Comparison of ENCODE assay signal across 24 cellular contexts in genomic region chr12:109289004-109289403, GRCh38. TPM values are rescaled to one million over a fixed set of nuclear protein-coding genes. Genes with fewer than 3 reads are reported as not detected.
DNase-seq lines count a peak whose midpoint lies in the region; ATAC-seq, FAIRE-seq and TF ChIP-seq lines count a peak whose summit lies in the region.
"Had no signal": no experiment of that assay in that cellular context is flagged by ENCODE, and none has a peak within 500 bp of the region (broad histone marks: within the 10 kb centered on the region; RNA-seq: fewer than 3 reads in every experiment).

No MANE protein-coding gene starts in this region.

- H3K27me3 ChIP-seq in bronchial epithelial cell (ENCODE audit: control insufficient read depth, insufficient read depth, low read length) = peaks cover 5% of the 10 kb centered on the region

- no peak for ATAC-seq in natural killer cell treated with Interleukin-12 subunit alpha and Interleukin-12 subunit beta and Interleukin-15 and Interleukin-18, amount 100 ng/mL, for 72 hours
- ATAC-seq in natural killer cell (no peak), GM18873 (IDR thresholded peaks at IDR 0.05; ENCODE audit: low FRiP score, unreplicated experiment) (no peak)
- ATAC-seq: A549, Right ventricle myocardium inferior had no signal

- peaks cover 13 to 17% of the 10 kb centered on the region in 2 donors for H3K27me3 Mint-ChIP-seq in natural killer cell treated with Interleukin-12 subunit alpha and Interleukin-12 subunit beta and Interleukin-15 and Interleukin-18, amount 100 ng/mL, for 72 hours
- H3K27me3 Mint-ChIP-seq in natural killer cell (ENCODE audit: low read depth in 2 of 2) = peaks cover 15 to 18% of the 10 kb centered on the region in 2 donors

- no peak overlapping the region for H3K4me3 Mint-ChIP-seq in natural killer cell treated with Interleukin-12 subunit alpha and Interleukin-12 subunit beta and Interleukin-15 and Interleukin-18, amount 100 ng/mL, for 72 hours
- no peak overlapping the region for H3K4me3 Mint-ChIP-seq in natural killer cell
- H3K4me3 Mint-ChIP-seq: B cell had no signal

- no peak overlapping the region for H3K4me3 ChIP-seq in bronchial epithelial cell (ENCODE audit: low read depth, low read length)
- H3K4me3 ChIP-seq: A549, SJSA1 had no signal

- H3K27ac Mint-ChIP-seq in natural killer cell treated with Interleukin-12 subunit alpha and Interleukin-12 subunit beta and Interleukin-15 and Interleukin-18, amount 100 ng/mL, for 72 hours = no peak overlapping the region
- no peak overlapping the region for H3K27ac Mint-ChIP-seq in natural killer cell
- H3K27ac Mint-ChIP-seq: B cell had no signal

- peak; percentile 34 for DNase-seq in natural killer cell treated with Interleukin-12 subunit alpha and Interleukin-12 subunit beta and Interleukin-15 and Interleukin-18, amount 100 ng/mL, for 72 hours (ENCODE audit: low spot score)
- no peak for DNase-seq in natural killer cell
- DNase-seq in NCI-H446 (lab: John Stamatoyannopoulos, UW) = peak; percentile 21 to 65
- no peak for DNase-seq in bronchial epithelial cell (ENCODE audit: low read depth)
- no peak for DNase-seq in NCI-H748 (lab: John Stamatoyannopoulos, UW; ENCODE audit: unreplicated experiment)
- no peak for DNase-seq in stimulated activated CD4-positive, alpha-beta T cell treated with anti-CD3 and anti-CD28 coated beads, Interleukin-1b, Interleukin-23, amount 100 ng/mL, for 48 hours
- DNase-seq: DND-41; GOT3; HCEC 1CT; KG1; NCI-H187; NCI-H2107; NCI-H345; NCI-H526; NK-92 treated with Interleukin-12 subunit alpha and Interleukin-12 subunit beta, amount 100 ng/mL, for 24 hours; T-helper 1 cell had no signal

- H3K36me3 Mint-ChIP-seq in natural killer cell treated with Interleukin-12 subunit alpha and Interleukin-12 subunit beta and Interleukin-15 and Interleukin-18, amount 100 ng/mL, for 72 hours = no peaks in the 10 kb centered on the region
- no peaks in the 10 kb centered on the region for H3K36me3 Mint-ChIP-seq in natural killer cell
- H3K36me3 Mint-ChIP-seq: CD14-positive monocyte had no signal

- FAIRE-seq in bronchial epithelial cell (lab: Jason Lieb, UNC) = peak; percentile 55
- FAIRE-seq: A549, GM12891, RCC 7860 had no signal

- no peaks in the 10 kb centered on the region for H3K36me3 ChIP-seq in bronchial epithelial cell (ENCODE audit: control insufficient read depth, insufficient read depth, low read length)
- H3K36me3 ChIP-seq: SJSA1 had no signal

- intact Hi-C loops in natural killer cell (cut with micrococcal nuclease) = no loop called here

- H3K4me1 Mint-ChIP-seq in natural killer cell treated with Interleukin-12 subunit alpha and Interleukin-12 subunit beta and Interleukin-15 and Interleukin-18, amount 100 ng/mL, for 72 hours (ENCODE audit: low read depth in 2 of 2) = no peaks in the 10 kb centered on the region
- H3K4me1 Mint-ChIP-seq in natural killer cell = no peaks in the 10 kb centered on the region
- H3K4me1 Mint-ChIP-seq: B cell had no signal

- TF ChIP-seq CTCF in natural killer cell (IDR thresholded peaks at IDR 0.05) (no peak), bronchial epithelial cell (IDR thresholded peaks at IDR 0.05; ENCODE audit: insufficient read depth, low read length, severe bottlenecking) (no peak)

- no peaks in the 10 kb centered on the region for H3K9me3 Mint-ChIP-seq in natural killer cell treated with Interleukin-12 subunit alpha and Interleukin-12 subunit beta and Interleukin-15 and Interleukin-18, amount 100 ng/mL, for 72 hours
- H3K9me3 Mint-ChIP-seq in natural killer cell = no peaks in the 10 kb centered on the region
- H3K9me3 Mint-ChIP-seq: CD14-positive monocyte had no signal

RNA-seq across cellular contexts. Expression of gene FOXN4, which starts 20.1 kb away (rescaled TPM):
- total RNA-seq in natural killer cell treated with Interleukin-12 subunit alpha and Interleukin-12 subunit beta and Interleukin-15 and Interleukin-18, amount 100 ng/mL, for 72 hours = not detected
- not detected for total RNA-seq in natural killer cell
- not detected in 2 replicates for total RNA-seq in bronchial epithelial cell
- total RNA-seq: B cell, Right ventricle myocardium inferior, SJSA1 had no signal

RNA-seq across cellular contexts. Expression of gene MYO1H, which starts 58.7 kb away (rescaled TPM):
- total RNA-seq in natural killer cell treated with Interleukin-12 subunit alpha and Interleukin-12 subunit beta and Interleukin-15 and Interleukin-18, amount 100 ng/mL, for 72 hours = not detected
- total RNA-seq in natural killer cell = not detected
- total RNA-seq in bronchial epithelial cell = 0.13 TPM in 1 of 2 replicates, not detected in the other
- total RNA-seq: B cell, SJSA1 had no signal

Comparison
In these comparisons a context has a peak if more than half of its experiments do, and no peak if none do; other contexts are left out.
1. DNase-seq: peak in natural killer cell treated with Interleukin-12 subunit alpha and Interleukin-12 subunit beta and Interleukin-15 and Interleukin-18, amount 100 ng/mL, for 72 hours (single experiment) and NCI-H446 (2 of 2); none in natural killer cell (single experiment), bronchial epithelial cell (single experiment), NCI-H748 (single experiment) and stimulated activated CD4-positive, alpha-beta T cell treated with anti-CD3 and anti-CD28 coated beads, Interleukin-1b, Interleukin-23, amount 100 ng/mL, for 48 hours (single experiment).